Comparison of ENCODE assay signal across 5 cellular contexts in genomic region chr1:233410906-233411305, GRCh38.
"Had no signal": no experiment of that assay in that cellular context is flagged by ENCODE, and none has a peak within 500 bp of the region (broad histone marks: within the 10 kb centered on the region; RNA-seq: fewer than 3 reads in every experiment).

No MANE protein-coding gene starts in this region.

- H3K36me3 Mint-ChIP-seq: IgD-negative memory B cell had no signal

- H3K4me1 Mint-ChIP-seq: IgD-negative memory B cell had no signal

- DNase-seq: H9, HCEC 1CT had no signal

- H3K4me2 ChIP-seq: GM23338 had no signal

- H3K4me3 ChIP-seq: GM23338 had no signal

- H3K27ac Mint-ChIP-seq: GM23338, H9, IgD-negative memory B cell had no signal

- ATAC-seq: GM23338, HepG2 had no signal

- H3K4me3 Mint-ChIP-seq: GM23338, H9, IgD-negative memory B cell had no signal
